Comparison of ENCODE assay signal across 20 cellular contexts in genomic region chr1:41006942-41007865, GRCh38. TPM values are rescaled to one million over a fixed set of nuclear protein-coding genes. Genes with fewer than 3 reads are reported as not detected.
DNase-seq lines count a peak whose midpoint lies in the region; ATAC-seq and TF ChIP-seq lines count a peak whose summit lies in the region.
"Had no signal": no experiment of that assay in that cellular context is flagged by ENCODE, and none has a peak within 500 bp of the region (broad histone marks: within the 10 kb centered on the region; RNA-seq: fewer than 3 reads in every experiment).

No MANE protein-coding gene starts in this region.

- H4K20me1 ChIP-seq in PC-3 (ENCODE audit: low read length): peaks cover 14% of the 10 kb centered on the region; the same call in 1 of the 2 replicates
- peaks cover 9% of the 10 kb centered on the region for H4K20me1 ChIP-seq in osteoblast (ENCODE audit: insufficient read depth, low read length)
- H4K20me1 ChIP-seq in H9 (ENCODE audit: control insufficient read depth, insufficient read depth, insufficient read length): no peaks in the 10 kb centered on the region

- H3K4me3 ChIP-seq in PC-3 (ENCODE audit: low read length): no peak overlapping the region
- no peak overlapping the region for H3K4me3 ChIP-seq in osteoblast (ENCODE audit: insufficient read depth, low read length)
- H3K4me3 ChIP-seq in mesenchymal stem cell (ENCODE audit: insufficient read depth in 1 of 2, low read depth in 1 of 2, low read length in 2 of 2): no peak overlapping the region
- H3K4me3 ChIP-seq: BLaER1 treated with 17β-estradiol and CSF1 and Interleukin-3, amounts not matched to agents 10 nM and 100 nM; GM23338; lung; SJSA1; thoracic aorta had no signal

- H3K9me2 ChIP-seq in PC-3 (replicated peaks; ENCODE audit: low read length): no peaks in the 10 kb centered on the region

- H2BK20ac ChIP-seq in H9 (ENCODE audit: low read depth, low read length, poor library complexity, severe bottlenecking): no peak overlapping the region

- no peak overlapping the region for H2BK120ac ChIP-seq in mesenchymal stem cell (ENCODE audit: low read depth, low read length)
- no peak overlapping the region for H2BK120ac ChIP-seq in H9 (ENCODE audit: low read depth, low read length, poor library complexity, severe bottlenecking)

- no peak overlapping the region for H3K4me2 ChIP-seq in PC-3 (ENCODE audit: low read length)
- H3K4me2 ChIP-seq in osteoblast (ENCODE audit: insufficient read depth, low read length): peak overlapping the region; percentile 6
- H3K4me2 ChIP-seq in mesenchymal stem cell (ENCODE audit: low read length, poor library complexity, severe bottlenecking): no peak overlapping the region
- H3K4me2 ChIP-seq in H9 (ENCODE audit: insufficient read depth, insufficient read length, low read length): no peak overlapping the region
- H3K4me2 ChIP-seq: GM23338 had no signal

- H3K27me3 Mint-ChIP-seq in H9 (ENCODE audit: low read depth): no peaks in the 10 kb centered on the region
- H3K27me3 Mint-ChIP-seq: naive thymus-derived CD8-positive, alpha-beta T cell had no signal

- no peak for ATAC-seq in PC-3
- ATAC-seq: activated T-cell treated with anti-CD3 and anti-CD28 coated beads, Interleukin-2, amount 50 U/mL, for 72 hours; GM23338; naive thymus-derived CD8-positive, alpha-beta T cell had no signal

- no peak overlapping the region for H2BK5ac ChIP-seq in mesenchymal stem cell (ENCODE audit: low read depth, low read length, poor library complexity, severe bottlenecking)
- no peak overlapping the region for H2BK5ac ChIP-seq in H9 (ENCODE audit: insufficient read length, low read length)

- no peaks in the 10 kb centered on the region for H3K9me3 ChIP-seq in PC-3 (ENCODE audit: low read length)
- no peaks in the 10 kb centered on the region for H3K9me3 ChIP-seq in osteoblast (ENCODE audit: low read depth, low read length)
- no peaks in the 10 kb centered on the region for H3K9me3 ChIP-seq in mesenchymal stem cell (ENCODE audit: control insufficient read depth, low read length)
- H3K9me3 ChIP-seq in H9 (ENCODE audit: control insufficient read depth, low read depth, low read length): no peaks in the 10 kb centered on the region
- H3K9me3 ChIP-seq: BLaER1 treated with 17β-estradiol and CSF1 and Interleukin-3, amounts not matched to agents 10 nM and 100 nM; SJSA1; thoracic aorta had no signal

- peaks cover 66 to 99% (median 94%) of the 10 kb centered on the region in 3 experiments; a peak in 6 of 7 replicates for H3K36me3 Mint-ChIP-seq in H9 (ENCODE audit: insufficient read depth in 1 of 3, low read depth in 3 of 3)

- no TSS peak for BruUV-seq in PC-3 (replicated peaks; lab: Mats Ljungman, UMichigan)

- H4K8ac ChIP-seq in mesenchymal stem cell (ENCODE audit: low read length) (no peak overlapping the region), H9 (replicated peaks; ENCODE audit: insufficient read length, low read depth, low read length) (no peak overlapping the region)

- no peak overlapping the region for H3K4me3 Mint-ChIP-seq in H9
- H3K4me3 Mint-ChIP-seq: activated T-cell treated with anti-CD3 and anti-CD28 coated beads, Interleukin-2, amount 50 U/mL, for 72 hours; GM23338; immature natural killer cell; naive thymus-derived CD8-positive, alpha-beta T cell had no signal

- H3K27ac ChIP-seq in PC-3 (ENCODE audit: low read length): no peak overlapping the region
- peak overlapping the region; percentile 74 for H3K27ac ChIP-seq in osteoblast (ENCODE audit: low read depth, low read length)
- H3K27ac ChIP-seq in mesenchymal stem cell (ENCODE audit: low read length, poor library complexity, severe bottlenecking): no peak overlapping the region
- no peak overlapping the region for H3K27ac ChIP-seq in H9 (ENCODE audit: insufficient read length, low read depth, low read length)
- H3K27ac ChIP-seq: SJSA1, thoracic aorta had no signal

- peaks cover 33% of the 10 kb centered on the region for H3K79me1 ChIP-seq in mesenchymal stem cell (replicated peaks; ENCODE audit: low read length, poor library complexity, severe bottlenecking)
- H3K79me1 ChIP-seq in H9 (ENCODE audit: insufficient read depth, low read depth, low read length, poor library complexity, severe bottlenecking): no peaks in the 10 kb centered on the region

- no peaks in the 10 kb centered on the region for H3K27me3 ChIP-seq in PC-3 (ENCODE audit: low read length)
- no peaks in the 10 kb centered on the region for H3K27me3 ChIP-seq in osteoblast (ENCODE audit: insufficient read depth, low read length)
- no peaks in the 10 kb centered on the region for H3K27me3 ChIP-seq in mesenchymal stem cell (ENCODE audit: control insufficient read depth in 1 of 2, insufficient read depth in 1 of 2, low read length in 2 of 2)
- H3K27me3 ChIP-seq in H9 (ENCODE audit: insufficient read depth, low read length): no peaks in the 10 kb centered on the region
- H3K27me3 ChIP-seq: BLaER1 treated with 17β-estradiol and CSF1 and Interleukin-3, amounts not matched to agents 10 nM and 100 nM; SJSA1 had no signal

- no peak overlapping the region for H2AK5ac ChIP-seq in mesenchymal stem cell (ENCODE audit: low read length, severe bottlenecking)
- H2AK5ac ChIP-seq in H9 (ENCODE audit: insufficient read length, low read length): no peak overlapping the region

- no peak overlapping the region for H4K91ac ChIP-seq in mesenchymal stem cell (ENCODE audit: low read length)
- H4K91ac ChIP-seq in H9 (ENCODE audit: insufficient read length, low read depth, low read length): no peak overlapping the region

- H3K4me1 ChIP-seq in PC-3 (ENCODE audit: insufficient read depth, low read length) (peaks cover 14% of the 10 kb centered on the region), osteoblast (ENCODE audit: insufficient read depth, low read length) (peaks cover 25% of the 10 kb centered on the region), mesenchymal stem cell (ENCODE audit: control insufficient read depth, insufficient read depth, low read depth, low read length) (peaks cover 24% of the 10 kb centered on the region), H9 (ENCODE audit: insufficient read depth, low read length) (no peaks in the 10 kb centered on the region)

- peak overlapping the region in 1 of 3 experiments; percentile 70; a peak in 2 of 7 replicates for H3K27ac Mint-ChIP-seq in H9
- H3K27ac Mint-ChIP-seq: activated T-cell treated with anti-CD3 and anti-CD28 coated beads, Interleukin-2, amount 50 U/mL, for 72 hours; GM23338; immature natural killer cell had no signal

- no peaks in the 10 kb centered on the region for H3K23me2 ChIP-seq in H9 (ENCODE audit: insufficient read length, low read depth, low read length, poor library complexity, severe bottlenecking)

- no peak overlapping the region for H3K18ac ChIP-seq in mesenchymal stem cell (ENCODE audit: low read depth in 1 of 2, low read length in 2 of 2)
- H3K18ac ChIP-seq in H9 (ENCODE audit: insufficient read length, low read depth, low read length): no peak overlapping the region

- intact Hi-C loops in PC-3 (cut with micrococcal nuclease): no loop called here

- H3K36me3 ChIP-seq in PC-3 (ENCODE audit: low read depth, low read length) (peaks cover 93% of the 10 kb centered on the region), osteoblast (ENCODE audit: insufficient read depth, low read length) (peaks cover 96% of the 10 kb centered on the region), mesenchymal stem cell (ENCODE audit: control insufficient read depth in 1 of 2, insufficient read depth in 2 of 2, low read depth in 1 of 2, low read length in 2 of 2) (peaks cover 48 to 90% of the 10 kb centered on the region in 2 experiments)

- H4K5ac ChIP-seq in H9 (ENCODE audit: insufficient read length, low read depth, low read length): no peak overlapping the region

- H3K23ac ChIP-seq in mesenchymal stem cell (ENCODE audit: low read length in 2 of 2): no peak overlapping the region
- H3K23ac ChIP-seq in H9 (ENCODE audit: insufficient read length, low read depth, low read length): no peak overlapping the region

- no peak overlapping the region for H3T11ph ChIP-seq in H9 (ENCODE audit: low read length)

- H2AFZ ChIP-seq in PC-3 (ENCODE audit: low read length) (no peak overlapping the region), osteoblast (ENCODE audit: low read length) (no peak overlapping the region), mesenchymal stem cell (ENCODE audit: low read depth, low read length) (no peak overlapping the region), H9 (ENCODE audit: low read length) (no peak overlapping the region)
- H2AFZ ChIP-seq: GM23338 had no signal

- H2BK15ac ChIP-seq in mesenchymal stem cell (ENCODE audit: low read depth, poor library complexity, severe bottlenecking) (no peak overlapping the region), H9 (ENCODE audit: low read depth, low read length) (no peak overlapping the region)

- H3K9ac ChIP-seq in PC-3 (ENCODE audit: low read length): no peak overlapping the region
- no peak overlapping the region for H3K9ac ChIP-seq in mesenchymal stem cell (ENCODE audit: low read length)
- H3K9ac ChIP-seq in H9 (ENCODE audit: extremely low read depth, insufficient read length, low read length): no peak overlapping the region
- H3K9ac ChIP-seq: BLaER1 treated with 17β-estradiol and CSF1 and Interleukin-3, amounts not matched to agents 10 nM and 100 nM had no signal

- no peaks in the 10 kb centered on the region for H3K9me3 Mint-ChIP-seq in H9
- H3K9me3 Mint-ChIP-seq: activated T-cell treated with anti-CD3 and anti-CD28 coated beads, Interleukin-2, amount 50 U/mL, for 72 hours; GM23338; immature natural killer cell; naive thymus-derived CD8-positive, alpha-beta T cell had no signal

- 93% methylated on average over 17 of the region's 19 CpGs for WGBS in mesenchymal stem cell
- no CpG with 5 or more reads among the region's 19 CpGs for WGBS in H9 (ENCODE audit: extremely low coverage, insufficient read length, low lambda C conversion rate)

- H3K79me2 ChIP-seq in PC-3 (ENCODE audit: low read length): peaks cover 9% of the 10 kb centered on the region
- peaks cover 20% of the 10 kb centered on the region for H3K79me2 ChIP-seq in osteoblast (ENCODE audit: insufficient read depth, low read length)
- H3K79me2 ChIP-seq in H9 (ENCODE audit: insufficient read depth, low read length): no peaks in the 10 kb centered on the region

- POLR2A ChIA-PET in PC-3 (lab: Charles Lee; ENCODE audit: unreplicated experiment): no interaction called here

- H3K4ac ChIP-seq in mesenchymal stem cell (ENCODE audit: low read depth in 1 of 2, low read length in 2 of 2): no peak overlapping the region
- H3K4ac ChIP-seq in H9 (ENCODE audit: low read depth, low read length): no peak overlapping the region

- TF ChIP-seq CTCF in PC-3 (conservative IDR thresholded peaks at IDR 0.05; ENCODE audit: low read depth, low read length) (no peak), osteoblast (IDR thresholded peaks at IDR 0.05; ENCODE audit: extremely low read depth, low read depth, low read length) (no peak), H9 (conservative IDR thresholded peaks at IDR 0.05) (no peak)

- no peaks in the 10 kb centered on the region for H3K4me1 Mint-ChIP-seq in H9
- H3K4me1 Mint-ChIP-seq: GM23338 had no signal

- H2BK12ac ChIP-seq in mesenchymal stem cell (ENCODE audit: low read length in 2 of 2): no peak overlapping the region
- no peak overlapping the region for H2BK12ac ChIP-seq in H9 (ENCODE audit: insufficient read length, low read depth, low read length)

- no peak overlapping the region for H3K14ac ChIP-seq in mesenchymal stem cell (ENCODE audit: low read length in 2 of 2)
- no peak overlapping the region for H3K14ac ChIP-seq in H9 (ENCODE audit: insufficient read depth, low read length)

- CTCF ChIA-PET in PC-3 (lab: Charles Lee): no interaction called here

- peak; percentile 35 for DNase-seq in EH (ENCODE audit: low read depth)
- DNase-seq in PC-3: peak; percentile 18
- DNase-seq in dermis blood vessel endothelial cell: peak; percentile 36
- DNase-seq in osteoblast (ENCODE audit: insufficient read length, low spot score, missing footprints): peak; percentile 75
- DNase-seq in mesenchymal stem cell: no peak
- DNase-seq in H9: no peak
- no peak for DNase-seq in stimulated activated CD4-positive, alpha-beta T cell treated with anti-CD3 and anti-CD28 coated beads, Interleukin-4, amount 100 ng/mL, for 4 hours
- DNase-seq: activated T-cell treated with anti-CD3 and anti-CD28 coated beads, Interleukin-2, amount 50 U/mL, for 72 hours; immature natural killer cell; KBM-7; naive thymus-derived CD8-positive, alpha-beta T cell; NCI-H1092; NCI-H69; small intestine had no signal

- peaks cover 11% of the 10 kb centered on the region for H3F3A ChIP-seq in PC-3 (ENCODE audit: low read length, unreplicated experiment)

- H3K56ac ChIP-seq in H9 (ENCODE audit: insufficient read length, low read depth, low read length): no peak overlapping the region

RNA-seq across cellular contexts. Expression of gene SLFNL1, which starts 14.3 kb away (rescaled TPM):
- total RNA-seq in PC-3 (2014; rRNA removed) (0.12 and 0.22 TPM in 2 replicates), dermis blood vessel endothelial cell (0.19 and 0.51 TPM in 2 replicates), osteoblast (0.59 and 0.72 TPM in 2 replicates), H9 (2021) (0.11 TPM in 1 of 2 replicates, not detected in the other)
- polyA plus RNA-seq in mesenchymal stem cell (2013, experiment 1 of 2): 0.04 TPM
- 0.03 TPM for polyA plus RNA-seq in mesenchymal stem cell (2013, experiment 2 of 2)
- total RNA-seq: epithelial cell of proximal tubule had no signal

RNA-seq across cellular contexts. Expression of gene CTPS1, which starts 27.7 kb away (rescaled TPM):
- total RNA-seq in PC-3 (2014; rRNA removed) (63.4 and 122 TPM in 2 replicates), dermis blood vessel endothelial cell (21.3 and 35.1 TPM in 2 replicates), osteoblast (16.5 and 19.2 TPM in 2 replicates), H9 (2021) (100 and 105 TPM in 2 replicates)
- 20.0 TPM for polyA plus RNA-seq in mesenchymal stem cell (2013, experiment 1 of 2)
- 19.4 TPM for polyA plus RNA-seq in mesenchymal stem cell (2013, experiment 2 of 2)

Comparison
In these comparisons a context has a peak if more than half of its experiments do, and no peak if none do; other contexts are left out.
1. DNase-seq: peak in EH (single experiment), PC-3 (single experiment), dermis blood vessel endothelial cell (single experiment) and osteoblast (single experiment); none in mesenchymal stem cell (single experiment), H9 (single experiment) and stimulated activated CD4-positive, alpha-beta T cell treated with anti-CD3 and anti-CD28 coated beads, Interleukin-4, amount 100 ng/mL, for 4 hours (0 of 2).